In the genomic region with DNA sequence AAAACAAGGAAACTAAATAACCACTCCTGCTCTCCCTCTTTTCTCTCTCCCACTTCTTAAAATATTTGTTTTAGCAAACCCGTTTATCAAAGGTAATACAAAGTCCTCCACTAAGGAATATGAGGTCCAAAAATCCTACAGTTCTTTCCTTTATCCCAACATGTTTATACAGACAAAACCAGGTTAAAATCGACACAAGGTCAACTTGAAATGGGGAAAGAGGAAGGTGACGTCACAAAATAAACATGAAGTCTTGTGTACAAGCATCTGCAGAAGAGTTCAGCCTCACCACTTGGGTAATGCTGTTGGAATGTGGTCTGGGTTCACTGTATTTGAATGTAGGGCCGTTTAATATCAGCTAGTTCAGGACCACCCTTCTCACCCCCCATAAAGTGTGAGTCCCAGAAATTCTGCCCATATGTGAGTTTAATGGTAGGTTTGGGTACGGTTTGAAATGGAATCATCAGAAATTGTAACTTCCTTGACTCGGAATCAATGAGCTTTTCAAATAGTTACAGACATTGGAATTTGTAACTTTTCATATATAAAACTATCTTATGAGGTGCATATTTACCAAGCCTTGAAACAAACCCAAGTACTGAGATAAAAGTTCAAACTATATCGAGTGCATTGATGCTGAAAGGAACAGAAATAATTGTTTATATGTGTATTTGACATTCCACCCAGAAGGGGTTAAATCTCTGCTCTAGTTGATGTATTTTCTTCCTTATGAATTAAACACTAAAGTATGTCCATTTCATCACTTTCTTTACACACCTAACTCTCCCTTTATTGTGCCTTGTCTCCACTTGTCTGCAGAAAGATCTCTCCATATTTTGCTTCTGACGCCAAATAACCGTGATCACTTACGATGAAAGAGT, we compare ENCODE assay signal across 9 cellular contexts.
DNase-seq lines count a peak whose midpoint lies in the region; TF ChIP-seq lines count a peak whose summit lies in the region.
"Had no signal": no experiment of that assay in that cellular context is flagged by ENCODE, and none has a peak within 500 bp of the region (broad histone marks: within the 10 kb centered on the region; RNA-seq: fewer than 3 reads in every experiment).

No MANE protein-coding gene starts in this region.

- H3K9me2 ChIP-seq in hepatocyte (replicated peaks; ENCODE audit: insufficient read depth): no peaks in the 10 kb centered on the region

- no peaks in the 10 kb centered on the region for H3K36me3 ChIP-seq in hepatocyte (replicated peaks; ENCODE audit: insufficient read depth, low read depth)
- H3K36me3 ChIP-seq in testis (ENCODE audit: low read depth, missing control alignments): no peaks in the 10 kb centered on the region

- H3K9me3 ChIP-seq in hepatocyte (ENCODE audit: low read depth) (no peaks in the 10 kb centered on the region), testis (no peaks in the 10 kb centered on the region)

- WGBS in hepatocyte (ENCODE audit: low lambda C conversion rate, missing lambda C conversion rate): 62% methylated on average over 10 of the region's 10 CpGs
- 58 to 72% methylated on average over 10 of the region's 10 CpGs for WGBS in testis, 2 donors

- H3K4me2 ChIP-seq in hepatocyte: peak overlapping the region; percentile 22

- H3K4me1 ChIP-seq in hepatocyte (ENCODE audit: insufficient read depth): peaks cover 40% of the 10 kb centered on the region
- peaks cover 52% of the 10 kb centered on the region for H3K4me1 ChIP-seq in testis

- peaks cover 2% of the 10 kb centered on the region for H3K79me2 ChIP-seq in hepatocyte

- no peak for TF ChIP-seq CTCF in hepatocyte (IDR thresholded peaks at IDR 0.05; ENCODE audit: poor library complexity)
- TF ChIP-seq CTCF in testis (IDR thresholded peaks at IDR 0.05): no peak

- DNase-seq in NCI-H510A treated with DMSO at 0.1 percent for 48 hours (lab: John Stamatoyannopoulos, UW) (peak; percentile 3), NCI-H510A (lab: John Stamatoyannopoulos, UW) (no peak), amniotic stem cell (lab: John Stamatoyannopoulos, UW) (peak; percentile 59), hepatocyte (ENCODE audit: low spot score) (peak; percentile 80), testis (no peak), NOMO-1 treated with dmso at 0.1 percent for 144 hours (lab: John Stamatoyannopoulos, UW; ENCODE audit: unreplicated experiment) (no peak)
- no peak for DNase-seq in activated CD8-positive, alpha-beta memory T cell treated with anti-CD3 and anti-CD28 coated beads for 24 hours
- no peak for DNase-seq in activated CD4-positive, alpha-beta T cell treated with anti-CD3 and anti-CD28 coated beads, Interleukin-2, amount 50 U/mL, for 4 hours
- DNase-seq: activated naive CD4-positive, alpha-beta T cell treated with anti-CD3 and anti-CD28 coated beads, Interleukin-2, amount 50 U/mL, for 16 hours had no signal

- H3K27me3 ChIP-seq in hepatocyte (no peaks in the 10 kb centered on the region), testis (no peaks in the 10 kb centered on the region)

- no peak for TF ChIP-seq POLR2A in testis (IDR thresholded peaks at IDR 0.05)

- intact Hi-C loops in testis (cut with DNase I; ENCODE audit: low total_unique reads): no loop called here

- H4K20me1 ChIP-seq in hepatocyte (ENCODE audit: insufficient read depth, poor library complexity, severe bottlenecking): no peaks in the 10 kb centered on the region

- no peak overlapping the region for H3K4me3 ChIP-seq in hepatocyte
- no peak overlapping the region for H3K4me3 ChIP-seq in testis

- H3K27ac ChIP-seq in hepatocyte (peak overlapping the region; percentile 79), testis (peak overlapping the region; percentile 60 to 65)

- H2AFZ ChIP-seq in hepatocyte: no peak overlapping the region

Comparison
In these comparisons a context has a peak if more than half of its experiments do, and no peak if none do; other contexts are left out.
1. DNase-seq: peak in NCI-H510A treated with DMSO at 0.1 percent for 48 hours (single experiment), amniotic stem cell (single experiment) and hepatocyte (single experiment); none in NCI-H510A (single experiment), testis (single experiment), activated CD8-positive, alpha-beta memory T cell treated with anti-CD3 and anti-CD28 coated beads for 24 hours (single experiment), activated CD4-positive, alpha-beta T cell treated with anti-CD3 and anti-CD28 coated beads, Interleukin-2, amount 50 U/mL, for 4 hours (0 of 2) and NOMO-1 treated with dmso at 0.1 percent for 144 hours (single experiment).